ENCODE assay signal across 8 cellular contexts in genomic region chr1:67431156-67431765, GRCh38. TPM values are rescaled to one million over a fixed set of nuclear protein-coding genes. Genes with fewer than 3 reads are reported as not detected.
DNase-seq lines count a peak whose midpoint lies in the region; ATAC-seq, FAIRE-seq and TF ChIP-seq lines count a peak whose summit lies in the region.

No MANE protein-coding gene starts in this region.

- H3K4me1 ChIP-seq in A549, result peaks cover 20% of the 10 kb centered on the region
- H3K4me1 ChIP-seq in mononuclear cell (ENCODE audit: insufficient read depth, low read length), result peaks cover 34% of the 10 kb centered on the region

- H3K27me3 ChIP-seq in brain microvascular endothelial cell (replicated peaks), result no peaks in the 10 kb centered on the region
- no peaks in the 10 kb centered on the region for H3K27me3 ChIP-seq in mononuclear cell (ENCODE audit: insufficient read depth, low read length)

- no peak for DNase-seq in A549 (ENCODE audit: low read depth in 1 of 2, low spot score in 1 of 2)
- no peak for DNase-seq in HFF-Myc (ENCODE audit: extremely low read depth, low read depth)
- DNase-seq in brain microvascular endothelial cell, result no peak
- no peak for DNase-seq in stimulated activated naive CD4-positive, alpha-beta T cell treated with Interleukin-2 at 50 U/mL for 16 hours (lab: John Stamatoyannopoulos, UW)
- no peak for DNase-seq in central memory CD4-positive, alpha-beta T cell
- DNase-seq in OCI-M2 (lab: John Stamatoyannopoulos, UW; ENCODE audit: unreplicated experiment), result no peak
- no peak for DNase-seq in NCI-H1436 treated with DMSO at 0.1 percent for 48 hours (lab: John Stamatoyannopoulos, UW)

- H3K4me3 ChIP-seq in A549 (peak overlapping the region; percentile 84), HFF-Myc (replicated peaks; ENCODE audit: low read depth, low read length) (peak overlapping the region; percentile 82), brain microvascular endothelial cell (ENCODE audit: low read depth, low read length) (peak overlapping the region; percentile 86), mononuclear cell (ENCODE audit: low read length) (peak overlapping the region; percentile 75)

- no peak for TF ChIP-seq EP300 in A549 (IDR thresholded peaks at IDR 0.05)

- TF ChIP-seq CTCF in A549 (IDR thresholded peaks at IDR 0.05) (no peak), HFF-Myc (IDR thresholded peaks at IDR 0.05; ENCODE audit: low read depth, low read length, missing control alignments) (no peak), brain microvascular endothelial cell (IDR thresholded peaks at IDR 0.05; ENCODE audit: low read depth, low read length, missing control alignments) (no peak)

- TF ChIP-seq RAD21 in A549 (conservative IDR thresholded peaks at IDR 0.05 in 1 of 2, IDR thresholded peaks at IDR 0.05 in 1 of 2), result no peak

- H3K27ac ChIP-seq in A549 (peak overlapping the region; percentile 92 to 96), brain microvascular endothelial cell (peak overlapping the region; percentile 2)

- CTCF ChIA-PET in A549 (lab: Yijun Ruan, JAX), result interaction anchor here (1.3 kb wide), 1 partner anchor 69 kb away, joined by 3 read pairs; no protein-coding TSS in a partner anchor

- H3K4me2 ChIP-seq in A549, result peak overlapping the region; percentile 73

- H3K36me3 ChIP-seq in brain microvascular endothelial cell (replicated peaks), result no peaks in the 10 kb centered on the region

- H3K9me3 ChIP-seq in A549 (no peaks in the 10 kb centered on the region), mononuclear cell (ENCODE audit: low read depth, low read length) (no peaks in the 10 kb centered on the region)

- FAIRE-seq in A549 (lab: Jason Lieb, UNC), result no peak

- 22% methylated on average over 12 of the region's 12 CpGs for WGBS in A549 (ENCODE audit: missing lambda C conversion rate)

- TF ChIP-seq POLR2A in A549 (IDR thresholded peaks at IDR 0.05; ENCODE audit: low read length), result no peak

- ATAC-seq in A549, result no peak

- in situ Hi-C loops in brain microvascular endothelial cell (cut with HindIII; ENCODE audit: low pct_ligation_motif_present, low sequenced_read_pairs), result no loop called here

- POLR2A ChIA-PET in A549 (lab: Yijun Ruan, JAX), result interaction anchor here (1.0 to 1.5 kb wide), 2 partner anchors 12 to 15 kb away, joined by 4 to 6 read pairs; no protein-coding TSS in a partner anchor

TF ChIP-seq in A549, 52 proteins besides CTCF, POLR2A, EP300 and RAD21:
- TF ChIP-seq GATA3 (IDR thresholded peaks at IDR 0.05; ENCODE audit: borderline replicate concordance) (no peak), E2F6 (IDR thresholded peaks at IDR 0.05; ENCODE audit: borderline replicate concordance, low read depth) (0 out of 2 replicates have a peak, but pooled peaks have one; percentile 11), CBX2 (IDR thresholded peaks at IDR 0.05; ENCODE audit: borderline replicate concordance, low read depth) (no peak)

RNA-seq across cellular contexts. Expression of gene SERBP1, which starts 1.1 kb away (rescaled TPM):
- 145 and 333 TPM in 2 replicates for polyA plus RNA-seq in A549 (2011; rRNA removed)
- polyA plus RNA-seq in A549 (2012; cell fraction: cytosol; rRNA removed), result 108 and 146 TPM in 2 replicates
- 50.0 and 65.7 TPM in 2 replicates for polyA plus RNA-seq in A549 (2012; cell fraction: nucleus; rRNA removed)
- polyA plus RNA-seq in A549 (2017; fragmentation: RNase III; extraction: RNeasy Plus Mini Kit Qiagen cat#74134 plus additional on column Dnase treatment), result 222 to 254 TPM (median 237 TPM) in 3 replicates
- polyA minus RNA-seq in A549 (2011; rRNA and poly(A)+ RNA removed), result 75.8 and 93.7 TPM in 2 replicates
- total RNA-seq in mononuclear cell, result 124 TPM
